1 cellular context compared by ENCODE assay signal in genomic region chr11:23961503-23962338, GRCh38.
TF ChIP-seq lines count a peak whose summit lies in the region.

No MANE protein-coding gene starts in this region.

TF ChIP-seq in WTC11, 78 proteins besides CTCF, POLR2A, EP300 and RAD21 (continued from another document):
- TF ChIP-seq, protein P1, sequence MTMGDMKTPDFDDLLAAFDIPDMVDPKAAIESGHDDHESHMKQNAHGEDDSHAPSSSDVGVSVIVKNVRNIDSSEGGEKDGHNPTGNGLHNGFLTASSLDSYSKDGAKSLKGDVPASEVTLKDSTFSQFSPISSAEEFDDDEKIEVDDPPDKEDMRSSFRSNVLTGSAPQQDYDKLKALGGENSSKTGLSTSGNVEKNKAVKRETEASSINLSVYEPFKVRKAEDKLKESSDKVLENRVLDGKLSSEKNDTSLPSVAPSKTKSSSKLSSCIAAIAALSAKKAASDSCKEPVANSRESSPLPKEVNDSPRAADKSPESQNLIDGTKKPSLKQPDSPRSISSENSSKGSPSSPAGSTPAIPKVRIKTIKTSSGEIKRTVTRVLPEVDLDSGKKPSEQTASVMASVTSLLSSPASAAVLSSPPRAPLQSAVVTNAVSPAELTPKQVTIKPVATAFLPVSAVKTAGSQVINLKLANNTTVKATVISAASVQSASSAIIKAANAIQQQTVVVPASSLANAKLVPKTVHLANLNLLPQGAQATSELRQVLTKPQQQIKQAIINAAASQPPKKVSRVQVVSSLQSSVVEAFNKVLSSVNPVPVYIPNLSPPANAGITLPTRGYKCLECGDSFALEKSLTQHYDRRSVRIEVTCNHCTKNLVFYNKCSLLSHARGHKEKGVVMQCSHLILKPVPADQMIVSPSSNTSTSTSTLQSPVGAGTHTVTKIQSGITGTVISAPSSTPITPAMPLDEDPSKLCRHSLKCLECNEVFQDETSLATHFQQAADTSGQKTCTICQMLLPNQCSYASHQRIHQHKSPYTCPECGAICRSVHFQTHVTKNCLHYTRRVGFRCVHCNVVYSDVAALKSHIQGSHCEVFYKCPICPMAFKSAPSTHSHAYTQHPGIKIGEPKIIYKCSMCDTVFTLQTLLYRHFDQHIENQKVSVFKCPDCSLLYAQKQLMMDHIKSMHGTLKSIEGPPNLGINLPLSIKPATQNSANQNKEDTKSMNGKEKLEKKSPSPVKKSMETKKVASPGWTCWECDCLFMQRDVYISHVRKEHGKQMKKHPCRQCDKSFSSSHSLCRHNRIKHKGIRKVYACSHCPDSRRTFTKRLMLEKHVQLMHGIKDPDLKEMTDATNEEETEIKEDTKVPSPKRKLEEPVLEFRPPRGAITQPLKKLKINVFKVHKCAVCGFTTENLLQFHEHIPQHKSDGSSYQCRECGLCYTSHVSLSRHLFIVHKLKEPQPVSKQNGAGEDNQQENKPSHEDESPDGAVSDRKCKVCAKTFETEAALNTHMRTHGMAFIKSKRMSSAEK (CRISPR knock-in tag; IDR thresholded peaks at IDR 0.05; ENCODE audit: borderline replicate concordance): no peak
- TF ChIP-seq AFF4 (CRISPR knock-in tag; IDR thresholded peaks at IDR 0.05; ENCODE audit: borderline replicate concordance) (no peak), ARID4B (CRISPR knock-in tag; IDR thresholded peaks at IDR 0.05; ENCODE audit: borderline replicate concordance) (no peak), NR1H2 (CRISPR knock-in tag; IDR thresholded peaks at IDR 0.05) (no peak)
